ENCODE assay signal across 8 cellular contexts in the genomic region with DNA sequence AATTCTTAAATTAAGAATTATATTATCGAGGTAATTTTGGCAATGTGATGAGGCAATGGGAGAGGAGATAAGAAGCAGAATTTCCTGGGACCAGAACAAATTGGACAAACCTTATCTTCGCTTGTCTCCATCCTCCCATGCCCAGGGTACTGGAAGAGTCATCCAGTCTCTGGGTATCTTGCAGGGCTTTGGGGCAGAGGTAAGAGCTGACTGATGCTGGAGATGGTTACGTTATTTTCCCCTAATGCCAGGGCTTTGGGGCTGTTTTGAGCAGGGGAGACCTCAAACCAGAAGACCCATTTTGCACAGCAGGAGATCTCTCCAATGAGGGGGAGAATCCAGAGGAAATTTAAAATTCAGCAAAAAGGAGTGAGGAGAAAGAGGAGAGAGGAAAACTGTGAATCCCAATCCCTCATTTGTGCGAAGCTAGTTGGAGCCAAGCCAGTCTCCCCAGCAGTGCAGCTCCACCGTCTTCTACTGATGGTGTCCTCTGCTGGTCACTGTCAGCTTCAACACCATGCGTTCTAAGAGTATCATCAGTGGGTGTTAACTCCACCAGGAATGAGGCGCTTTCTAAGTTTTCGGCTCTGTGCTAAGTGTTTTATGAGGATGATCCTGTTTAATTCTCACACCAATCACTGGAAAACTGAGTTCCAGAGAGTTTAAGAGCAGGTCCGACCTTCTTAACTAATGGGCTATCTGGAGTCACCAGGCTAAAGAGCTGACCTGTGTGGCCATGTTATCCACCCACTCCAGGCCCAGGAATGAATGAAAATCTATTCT.
DNase-seq lines count a peak whose midpoint lies in the region; ATAC-seq and TF ChIP-seq lines count a peak whose summit lies in the region.

No MANE protein-coding gene starts in this region.

- ATAC-seq in HG02798 (IDR thresholded peaks at IDR 0.05; ENCODE audit: poor library complexity, unreplicated experiment) = peak; percentile 49
- ATAC-seq in right lobe of liver = peak; percentile 94 to 98 (median 96)

- TF ChIP-seq POLR2A in right lobe of liver (IDR thresholded peaks at IDR 0.05) = no peak

- WGBS in right lobe of liver (ENCODE audit: insufficient coverage, low coverage, low lambda C conversion rate, missing lambda C conversion rate) = 28% methylated on average over 9 of the region's 9 CpGs

- no peak overlapping the region for H3K27ac ChIP-seq in coronary artery
- H3K27ac ChIP-seq in right lobe of liver = no peak overlapping the region

- TF ChIP-seq CTCF in coronary artery (IDR thresholded peaks at IDR 0.05) (peak; percentile 52), right lobe of liver (IDR thresholded peaks at IDR 0.05) (peak; percentile 73 to 94 (median 88))

- no peaks in the 10 kb centered on the region for H3K27me3 ChIP-seq in right lobe of liver

- no peaks in the 10 kb centered on the region for H3K36me3 ChIP-seq in right lobe of liver

- no peaks in the 10 kb centered on the region for H3K4me1 ChIP-seq in right lobe of liver

- DNase-seq in ELR (ENCODE audit: low read depth) = peak; percentile 78
- DNase-seq in NCI-H2171 (lab: John Stamatoyannopoulos, UW) = peak; percentile 45
- DNase-seq in activated CD4-positive, alpha-beta T cell treated with anti-CD3 and anti-CD28 coated beads for 4 hours = peak; percentile 26 to 48
- DNase-seq in coronary artery (ENCODE audit: low spot score) = no peak
- DNase-seq in right lobe of liver = peak; percentile 72 to 80 (median 78)
- DNase-seq in stimulated activated CD4-positive, alpha-beta T cell treated with anti-CD3 and anti-CD28 coated beads, TNF-alpha, amount 100 ng/mL, for 48 hours (ENCODE audit: low read depth in 3 of 3) = peak; percentile 14 to 45 (median 15)
- DNase-seq in mesenteric fat pad (ENCODE audit: low spot score) = no peak

- intact Hi-C loops in right lobe of liver (cut with DNase I) = no loop called here

- H3K9me3 ChIP-seq in right lobe of liver = no peaks in the 10 kb centered on the region

- no peak overlapping the region for H3K4me3 ChIP-seq in coronary artery
- no peak overlapping the region for H3K4me3 ChIP-seq in right lobe of liver

Comparison
In these comparisons a context has a peak if more than half of its experiments do, and no peak if none do; other contexts are left out.
1. DNase-seq: peak in ELR (single experiment), NCI-H2171 (single experiment), activated CD4-positive, alpha-beta T cell treated with anti-CD3 and anti-CD28 coated beads for 4 hours (2 of 2), right lobe of liver (3 of 3) and stimulated activated CD4-positive, alpha-beta T cell treated with anti-CD3 and anti-CD28 coated beads, TNF-alpha, amount 100 ng/mL, for 48 hours (3 of 3); none in coronary artery (single experiment) and mesenteric fat pad (single experiment).